Comparison of ENCODE assay signal across 32 cellular contexts in genomic region chrX:66912417-66912816, GRCh38.
"Had no signal": no experiment of that assay in that cellular context is flagged by ENCODE, and none has a peak within 500 bp of the region (broad histone marks: within the 10 kb centered on the region; RNA-seq: fewer than 3 reads in every experiment).

No MANE protein-coding gene starts in this region.

- DNase-seq: activated B cell treated with CpG ODN at 0.5 μM for 24 hours; activated CD4-positive, alpha-beta memory T cell treated with anti-CD3 and anti-CD28 coated beads for 36 hours; activated CD4-positive, alpha-beta T cell treated with anti-CD3 and anti-CD28 coated beads for 4 hours; activated CD4-positive, alpha-beta T cell treated with anti-CD3 and anti-CD28 coated beads, Interleukin-2, amount 10 ng/mL, durations not matched to agents 24 days and 14 days; activated CD4-positive, alpha-beta T cell treated with anti-CD3 and anti-CD28 coated beads, Interleukin-2, amount 50 U/mL, for 1 hour; activated CD4-positive, alpha-beta T cell treated with anti-CD3 and anti-CD28 coated beads, Interleukin-2, amount 50 U/mL, for 4 hours; activated CD4-positive, CD25-positive, alpha-beta regulatory T cell treated with anti-CD3 and anti-CD28 coated beads, Interleukin-2, amount 50 U/mL, for 72 hours; activated CD8-positive, alpha-beta memory T cell treated with anti-CD3 and anti-CD28 coated beads, Interleukin-2, amount 50 U/mL, for 4 hours; activated CD8-positive, alpha-beta T cell treated with anti-CD3 and anti-CD28 coated beads for 36 hours; activated effector memory CD4-positive, alpha-beta T cell treated with anti-CD3 and anti-CD28 coated beads, Interleukin-2, amount 50 U/mL, for 16 hours; activated gamma-delta T cell treated with Interleukin-2 at 50 U/mL for 16 hours; activated naive CD4-positive, alpha-beta T cell; activated naive CD4-positive, alpha-beta T cell treated with anti-CD3 and anti-CD28 coated beads for 36 hours; activated naive CD4-positive, alpha-beta T cell treated with anti-CD3 and anti-CD28 coated beads, Interleukin-2, amount 50 U/mL, for 16 hours; activated naive CD8-positive, alpha-beta T cell treated with anti-CD3 and anti-CD28 coated beads for 36 hours; activated T-cell treated with anti-CD3 and anti-CD28 coated beads for 4 hours; activated T-cell treated with anti-CD3 and anti-CD28 coated beads, Interleukin-2, amount 50 U/mL, for 1 hour; activated T-cell treated with anti-CD3 and anti-CD28 coated beads, Interleukin-2, amount 50 U/mL, for 4 hours; activated T-cell treated with anti-CD3 and anti-CD28 coated beads, Interleukin-2, amount 50 U/mL, for 72 hours; adrenal gland; amniotic stem cell; aorta; body of pancreas; brain microvascular endothelial cell; central memory CD4-positive, alpha-beta T cell; T-helper 1 cell; T-helper 2 cell; T-helper 9 cell had no signal

- H3K27me3 ChIP-seq: body of pancreas, brain microvascular endothelial cell had no signal

- H3K27ac ChIP-seq: adrenal gland, body of pancreas, brain microvascular endothelial cell, breast epithelium, VCaP had no signal

- H3K4me3 ChIP-seq: adrenal gland, body of pancreas, breast epithelium had no signal

- ATAC-seq: activated CD8-positive, alpha-beta T cell treated with anti-CD3 and anti-CD28 coated beads for 36 hours; activated naive CD4-positive, alpha-beta T cell treated with anti-CD3 and anti-CD28 coated beads, Interleukin-2, amount 50 U/mL, for 72 hours; activated T-cell treated with anti-CD3 and anti-CD28 coated beads, Interleukin-2, amount 50 U/mL, for 4 hours; activated T-cell treated with anti-CD3 and anti-CD28 coated beads, Interleukin-2, amount 50 U/mL, for 72 hours; activated T-helper 17 cell treated with anti-CD3 and anti-CD28 coated beads, Interleukin-2, amount 50 U/mL, for 72 hours; body of pancreas had no signal

- H3K9me3 ChIP-seq: adrenal gland, body of pancreas, breast epithelium had no signal

- H3K36me3 ChIP-seq: adrenal gland, brain microvascular endothelial cell, breast epithelium had no signal

- H3K4me1 ChIP-seq: adrenal gland, body of pancreas, breast epithelium had no signal
